ENCODE assay signal across 8 cellular contexts in genomic region chr2:19358242-19359020, GRCh38. TPM values are rescaled to one million over a fixed set of nuclear protein-coding genes. Genes with fewer than 3 reads are reported as not detected.
DNase-seq lines count a peak whose midpoint lies in the region; ATAC-seq, FAIRE-seq and TF ChIP-seq lines count a peak whose summit lies in the region.

OSR1 (minus strand) TSS chr2:19358623; CDS start chr2:19353805, 4,818 bp downstream.

- peak; percentile 30 for ATAC-seq in body of pancreas
- peak; percentile 34 to 44 for ATAC-seq in stimulated activated naive B cell treated with anti-CD40 and anti-IgM and Interleukin-4, amounts not matched to agents 10 μg/mL and 1 μg/mL and 100 μg/mL, for 72 hours (replicated peaks)
- no peak for ATAC-seq in HG02642 (IDR thresholded peaks at IDR 0.05; ENCODE audit: poor library complexity, unreplicated experiment)
- no peak for ATAC-seq in GM19023 (IDR thresholded peaks at IDR 0.05; ENCODE audit: unreplicated experiment)

- TF ChIP-seq CTCF in GM10248 (IDR thresholded peaks at IDR 0.05; ENCODE audit: control extremely low read depth, extremely low read depth, low read depth, missing control alignments) (no peak), body of pancreas (IDR thresholded peaks at IDR 0.05) (no peak), keratinocyte (optimal IDR thresholded peaks at IDR 0.05 in 1 of 3, IDR thresholded peaks at IDR 0.05 in 1 of 3, conservative IDR thresholded peaks at IDR 0.05 in 1 of 3; ENCODE audit: extremely low read depth in 1 of 3, insufficient read depth in 2 of 3, low read length in 3 of 3) (no peak)

- H3K4me3 ChIP-seq in body of pancreas = peak within 1 kb of the TSS in 1 of 2 donors; percentile 34
- peak within 1 kb of the TSS; percentile 43 to 78 (median 45) for H3K4me3 ChIP-seq in keratinocyte (ENCODE audit: control insufficient read depth in 2 of 3, extremely low read depth in 1 of 3, insufficient read depth in 2 of 3, low read depth in 1 of 3, low read length in 3 of 3)

- no peak for FAIRE-seq in keratinocyte (lab: Jason Lieb, UNC)

- peaks cover 43 to 64% of the 10 kb centered on the region in 2 donors for H3K4me1 Mint-ChIP-seq in stimulated activated naive B cell treated with anti-CD40 and anti-IgM and Interleukin-4, amounts not matched to agents 10 μg/mL and 1 μg/mL and 100 μg/mL, for 72 hours

- peak; percentile 26 for DNase-seq in GM10248 (ENCODE audit: extremely low spot score)
- DNase-seq in NCI-H226 = peak; percentile 18
- peak in 3 of 4 donors; percentile 36 to 50 (median 49) for DNase-seq in body of pancreas
- no peak for DNase-seq in keratinocyte (ENCODE audit: low read depth, low spot score)
- DNase-seq in stimulated activated naive B cell treated with anti-CD40 and anti-IgM and Interleukin-4, amounts not matched to agents 10 μg/mL and 1 μg/mL and 100 μg/mL, for 72 hours = no peak
- no peak for DNase-seq in UCSD-AML1 (lab: John Stamatoyannopoulos, UW; ENCODE audit: unreplicated experiment)

- H4K20me1 ChIP-seq in keratinocyte (ENCODE audit: control insufficient read depth, extremely low read depth, insufficient read depth, low read length) = no peaks in the 10 kb centered on the region

- H3K4me2 ChIP-seq in keratinocyte (ENCODE audit: control insufficient read depth, extremely low read depth, insufficient read depth, low read depth, low read length) = peak within 1 kb of the TSS; percentile 81

- CTCF ChIA-PET in GM10248 (lab: Yijun Ruan, JAX) = interaction anchor here (0.8 to 2.5 kb wide), 4 partner anchors 8 to 10 kb away, joined by 3 to 14 read pairs (median 5); no protein-coding TSS in a partner anchor

- 1 to 2% methylated on average over 20 to 50 of the region's 51 CpGs for WGBS in body of pancreas, 2 donors

- H3K27ac ChIP-seq in body of pancreas = no peak within 1 kb of the TSS
- H3K27ac ChIP-seq in keratinocyte (ENCODE audit: control insufficient read depth, insufficient read depth, low read length) = no peak within 1 kb of the TSS

- peak within 1 kb of the TSS; percentile 79 for H3K27ac Mint-ChIP-seq in stimulated activated naive B cell treated with anti-CD40 and anti-IgM and Interleukin-4, amounts not matched to agents 10 μg/mL and 1 μg/mL and 100 μg/mL, for 72 hours

- H2AFZ ChIP-seq in keratinocyte (ENCODE audit: control insufficient read depth, low read length) = peak within 1 kb of the TSS; percentile 35

- peak in 1 of 3 donors; percentile 8 for TF ChIP-seq POLR2A in body of pancreas (IDR thresholded peaks at IDR 0.05)

- peaks cover 71 to 82% of the 10 kb centered on the region in 2 donors for H3K27me3 Mint-ChIP-seq in stimulated activated naive B cell treated with anti-CD40 and anti-IgM and Interleukin-4, amounts not matched to agents 10 μg/mL and 1 μg/mL and 100 μg/mL, for 72 hours

- peaks cover 43% of the 10 kb centered on the region for H3K4me1 ChIP-seq in body of pancreas
- H3K4me1 ChIP-seq in keratinocyte (ENCODE audit: control insufficient read depth, extremely low read depth, insufficient read depth, low read length) = peaks cover 12% of the 10 kb centered on the region

- dilution Hi-C loops in keratinocyte (cut with MboI; ENCODE audit: extremely low pct_ligation_motif_present, low sequenced_read_pairs) = loop anchor here (25.0 kb wide), 1 partner anchor 504 kb away; no protein-coding TSS in a partner anchor

- H3K9me3 ChIP-seq in body of pancreas (no peaks in the 10 kb centered on the region), keratinocyte (ENCODE audit: control insufficient read depth, low read depth, low read length) (no peaks in the 10 kb centered on the region)

- peaks cover 0 to 36% of the 10 kb centered on the region in 2 donors for H3K27me3 ChIP-seq in body of pancreas
- peaks cover 83% of the 10 kb centered on the region for H3K27me3 ChIP-seq in keratinocyte (ENCODE audit: control insufficient read depth, extremely low read depth, insufficient read depth, low read length)

- no peak within 1 kb of the TSS for H3K9ac ChIP-seq in keratinocyte (ENCODE audit: control insufficient read depth, extremely low read depth, insufficient read depth, low read length)

- H3K4me3 Mint-ChIP-seq in stimulated activated naive B cell treated with anti-CD40 and anti-IgM and Interleukin-4, amounts not matched to agents 10 μg/mL and 1 μg/mL and 100 μg/mL, for 72 hours = peak within 1 kb of the TSS; percentile 74 to 78

- POLR2A ChIA-PET in GM10248 (lab: Yijun Ruan, JAX) = no interaction called here

- H3K36me3 Mint-ChIP-seq in stimulated activated naive B cell treated with anti-CD40 and anti-IgM and Interleukin-4, amounts not matched to agents 10 μg/mL and 1 μg/mL and 100 μg/mL, for 72 hours = no peaks in the 10 kb centered on the region

- H3K79me2 ChIP-seq in keratinocyte (ENCODE audit: control insufficient read depth, insufficient read depth, low read length) = no peaks in the 10 kb centered on the region

- no peaks in the 10 kb centered on the region for H3K9me1 ChIP-seq in keratinocyte (ENCODE audit: control insufficient read depth, extremely low read depth, insufficient read depth, low read length)

- intact Hi-C loops in body of pancreas (cut with DNase I) = no loop called here

- H3K36me3 ChIP-seq in body of pancreas (replicated peaks in 1 of 2; ENCODE audit: insufficient read depth in 1 of 2, low read depth in 2 of 2) = no peaks in the 10 kb centered on the region
- H3K36me3 ChIP-seq in keratinocyte (ENCODE audit: control insufficient read depth in 2 of 2, extremely low read depth in 1 of 2, insufficient read depth in 2 of 2, low read length in 2 of 2) = no peaks in the 10 kb centered on the region

- no peaks in the 10 kb centered on the region for H3K9me3 Mint-ChIP-seq in stimulated activated naive B cell treated with anti-CD40 and anti-IgM and Interleukin-4, amounts not matched to agents 10 μg/mL and 1 μg/mL and 100 μg/mL, for 72 hours

RNA-seq across cellular contexts. Expression of gene OSR1, which starts in this region (rescaled TPM):
- 1 to 10 TPM; 2.1 to 5.3 TPM for total RNA-seq in body of pancreas
- polyA plus RNA-seq in keratinocyte = 0.09 to 0.20 TPM (median 0.14 TPM) in 3 replicates
- polyA plus RNA-seq in keratinocyte (2011; ENCODE audit: low read depth) = not detected
- polyA plus RNA-seq in keratinocyte (2011; cell fraction: cytosol; rRNA removed) = 0.05 and 0.32 TPM in 2 replicates
- 0.41 and 0.48 TPM in 2 replicates for polyA plus RNA-seq in keratinocyte (2011; cell fraction: nucleus; rRNA removed)
- 0.13 and 0.29 TPM in 2 replicates for polyA plus RNA-seq in keratinocyte (2012; ENCODE audit: low replicate concordance)
- 0.19 to 0.30 TPM in 2 of 3 replicates, not detected in the other for polyA minus RNA-seq in keratinocyte
- not detected for polyA minus RNA-seq in keratinocyte (2011; cell fraction: cytosol; rRNA and poly(A)+ RNA removed)
- polyA minus RNA-seq in keratinocyte (2011; cell fraction: nucleus; rRNA and poly(A)+ RNA removed) = 0.32 and 0.54 TPM in 2 replicates

Comparison
In these comparisons a context has a peak if more than half of its experiments do, and no peak if none do; other contexts are left out.
1. DNase-seq: peak in GM10248 (single experiment), NCI-H226 (single experiment) and body of pancreas (3 of 4); none in keratinocyte (single experiment), stimulated activated naive B cell treated with anti-CD40 and anti-IgM and Interleukin-4, amounts not matched to agents 10 μg/mL and 1 μg/mL and 100 μg/mL, for 72 hours (single experiment) and UCSD-AML1 (single experiment).
2. ATAC-seq: peak in body of pancreas (single experiment) and stimulated activated naive B cell treated with anti-CD40 and anti-IgM and Interleukin-4, amounts not matched to agents 10 μg/mL and 1 μg/mL and 100 μg/mL, for 72 hours (2 of 2); none in HG02642 (single experiment) and GM19023 (single experiment).